2 cellular contexts compared by ENCODE assay signal in the genomic region with DNA sequence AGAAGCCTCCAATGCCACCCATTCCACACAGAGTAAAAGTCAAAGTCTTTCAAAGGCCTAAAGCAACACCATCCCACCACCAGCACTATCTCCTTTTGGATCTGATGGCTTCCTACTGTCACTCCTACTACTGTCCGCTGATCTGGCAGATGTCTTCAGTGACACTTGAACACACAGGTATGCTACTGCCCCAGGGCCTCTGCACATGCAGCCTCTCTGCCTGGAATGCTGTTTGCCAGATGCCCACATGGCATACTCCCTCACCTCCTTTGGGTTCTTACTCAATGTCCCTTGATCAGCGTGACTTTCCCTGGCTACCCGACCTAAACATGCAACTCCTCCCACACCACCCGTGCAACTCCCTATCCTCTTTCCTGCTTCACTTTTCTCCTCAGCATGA.
TF ChIP-seq lines count a peak whose summit lies in the region.

No MANE protein-coding gene starts in this region.

TF ChIP-seq in SK-N-SH, 30 proteins besides CTCF, POLR2A, EP300 and RAD21 (continued from another document):
- TF ChIP-seq MXI1 (IDR thresholded peaks at IDR 0.05; ENCODE audit: low read depth, low read length) (no peak), ELF1 (IDR thresholded peaks at IDR 0.05) (no peak), CHD2 (IDR thresholded peaks at IDR 0.05; ENCODE audit: low read length, partially characterized antibody) (no peak)

TF ChIP-seq in SK-N-SH treated with all-trans-retinoic acid at 6 μM for 48 hours, 23 proteins besides CTCF, POLR2A, EP300 and RAD21:
- TF ChIP-seq, protein P1, sequence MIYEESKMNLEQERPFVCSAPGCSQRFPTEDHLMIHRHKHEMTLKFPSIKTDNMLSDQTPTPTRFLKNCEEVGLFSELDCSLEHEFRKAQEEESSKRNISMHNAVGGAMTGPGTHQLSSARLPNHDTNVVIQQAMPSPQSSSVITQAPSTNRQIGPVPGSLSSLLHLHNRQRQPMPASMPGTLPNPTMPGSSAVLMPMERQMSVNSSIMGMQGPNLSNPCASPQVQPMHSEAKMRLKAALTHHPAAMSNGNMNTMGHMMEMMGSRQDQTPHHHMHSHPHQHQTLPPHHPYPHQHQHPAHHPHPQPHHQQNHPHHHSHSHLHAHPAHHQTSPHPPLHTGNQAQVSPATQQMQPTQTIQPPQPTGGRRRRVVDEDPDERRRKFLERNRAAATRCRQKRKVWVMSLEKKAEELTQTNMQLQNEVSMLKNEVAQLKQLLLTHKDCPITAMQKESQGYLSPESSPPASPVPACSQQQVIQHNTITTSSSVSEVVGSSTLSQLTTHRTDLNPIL (CRISPR knock-in tag; IDR thresholded peaks at IDR 0.05; ENCODE audit: low read depth), result no peak
- TF ChIP-seq, protein P2, sequence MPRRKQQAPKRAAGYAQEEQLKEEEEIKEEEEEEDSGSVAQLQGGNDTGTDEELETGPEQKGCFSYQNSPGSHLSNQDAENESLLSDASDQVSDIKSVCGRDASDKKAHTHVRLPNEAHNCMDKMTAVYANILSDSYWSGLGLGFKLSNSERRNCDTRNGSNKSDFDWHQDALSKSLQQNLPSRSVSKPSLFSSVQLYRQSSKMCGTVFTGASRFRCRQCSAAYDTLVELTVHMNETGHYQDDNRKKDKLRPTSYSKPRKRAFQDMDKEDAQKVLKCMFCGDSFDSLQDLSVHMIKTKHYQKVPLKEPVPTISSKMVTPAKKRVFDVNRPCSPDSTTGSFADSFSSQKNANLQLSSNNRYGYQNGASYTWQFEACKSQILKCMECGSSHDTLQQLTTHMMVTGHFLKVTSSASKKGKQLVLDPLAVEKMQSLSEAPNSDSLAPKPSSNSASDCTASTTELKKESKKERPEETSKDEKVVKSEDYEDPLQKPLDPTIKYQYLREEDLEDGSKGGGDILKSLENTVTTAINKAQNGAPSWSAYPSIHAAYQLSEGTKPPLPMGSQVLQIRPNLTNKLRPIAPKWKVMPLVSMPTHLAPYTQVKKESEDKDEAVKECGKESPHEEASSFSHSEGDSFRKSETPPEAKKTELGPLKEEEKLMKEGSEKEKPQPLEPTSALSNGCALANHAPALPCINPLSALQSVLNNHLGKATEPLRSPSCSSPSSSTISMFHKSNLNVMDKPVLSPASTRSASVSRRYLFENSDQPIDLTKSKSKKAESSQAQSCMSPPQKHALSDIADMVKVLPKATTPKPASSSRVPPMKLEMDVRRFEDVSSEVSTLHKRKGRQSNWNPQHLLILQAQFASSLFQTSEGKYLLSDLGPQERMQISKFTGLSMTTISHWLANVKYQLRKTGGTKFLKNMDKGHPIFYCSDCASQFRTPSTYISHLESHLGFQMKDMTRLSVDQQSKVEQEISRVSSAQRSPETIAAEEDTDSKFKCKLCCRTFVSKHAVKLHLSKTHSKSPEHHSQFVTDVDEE (CRISPR knock-in tag; IDR thresholded peaks at IDR 0.05), result no peak
- TF ChIP-seq ISL1 (CRISPR knock-in tag; IDR thresholded peaks at IDR 0.05) (no peak), ZNF565 (CRISPR knock-in tag; conservative IDR thresholded peaks at IDR 0.05; ENCODE audit: low read depth) (no peak), ZFP30 (CRISPR knock-in tag; IDR thresholded peaks at IDR 0.05) (no peak), ZC3H10 (CRISPR knock-in tag; IDR thresholded peaks at IDR 0.05) (no peak), RARB (CRISPR knock-in tag; IDR thresholded peaks at IDR 0.05) (no peak)
